In genomic region chr1:117048431-117049133, GRCh38 we compare ENCODE assay signal across 15 cellular contexts. TPM values are rescaled to one million over a fixed set of nuclear protein-coding genes. Genes with fewer than 3 reads are reported as not detected.
DNase-seq lines count a peak whose midpoint lies in the region; ATAC-seq and TF ChIP-seq lines count a peak whose summit lies in the region.
"Had no signal": no experiment of that assay in that cellular context is flagged by ENCODE, and none has a peak within 500 bp of the region (broad histone marks: within the 10 kb centered on the region; RNA-seq: fewer than 3 reads in every experiment).

No MANE protein-coding gene starts in this region.

- intact Hi-C loops in activated CD4-positive, alpha-beta T cell treated with anti-CD3 and anti-CD28 coated beads, Interleukin-2, amount 10 ng/mL, durations not matched to agents 24 days and 14 days (cut with micrococcal nuclease): loop anchor here (1.0 kb wide), 1 partner anchor 47 kb away; the partner anchor contains the start of gene CD101
- intact Hi-C loops in activated T-helper 2 cell treated with anti-CD3 and anti-CD28 coated beads, Interferon-gamma antibody, Interleukin-2, Interleukin-4, amounts not matched to agents 10 μg/mL and 5 μg/mL and 100 μg/mL, durations not matched to agents 14 hours and 24 hours and 36 hours (cut with micrococcal nuclease): no loop called here
- intact Hi-C loops in body of pancreas (cut with DNase I): loop anchor here (10.0 kb wide), 1 partner anchor 84 kb away; no protein-coding TSS in a partner anchor

- no peaks in the 10 kb centered on the region for H3K23me2 ChIP-seq in H9 (ENCODE audit: insufficient read length, low read depth, low read length, poor library complexity, severe bottlenecking)

- no peak for ATAC-seq in HG02970 (IDR thresholded peaks at IDR 0.05; ENCODE audit: low FRiP score, unreplicated experiment)
- ATAC-seq in body of pancreas: no peak
- no peak for ATAC-seq in HG03159 (IDR thresholded peaks at IDR 0.05; ENCODE audit: unreplicated experiment)
- ATAC-seq: HCT116, left colon had no signal

- peak overlapping the region; percentile 35 for H3K4me3 Mint-ChIP-seq in activated CD4-positive, alpha-beta T cell treated with anti-CD3 and anti-CD28 coated beads, Interleukin-2, amount 10 ng/mL, durations not matched to agents 24 days and 14 days
- H3K4me3 Mint-ChIP-seq in H9: no peak overlapping the region
- H3K4me3 Mint-ChIP-seq in activated T-helper 2 cell treated with anti-CD3 and anti-CD28 coated beads, Interferon-gamma antibody, Interleukin-2, Interleukin-4, amounts not matched to agents 10 μg/mL and 5 μg/mL and 100 μg/mL, durations not matched to agents 14 hours and 24 hours and 36 hours (ENCODE audit: low read depth): no peak overlapping the region

- no peak overlapping the region for H2BK12ac ChIP-seq in H9 (ENCODE audit: insufficient read length, low read depth, low read length)

- H3K56ac ChIP-seq in H9 (ENCODE audit: insufficient read length, low read depth, low read length): peak overlapping the region; percentile 33

- H3K18ac ChIP-seq in H9 (ENCODE audit: insufficient read length, low read depth, low read length): no peak overlapping the region

- peaks cover 17% of the 10 kb centered on the region for H3K36me3 Mint-ChIP-seq in activated CD4-positive, alpha-beta T cell treated with anti-CD3 and anti-CD28 coated beads, Interleukin-2, amount 10 ng/mL, durations not matched to agents 24 days and 14 days (ENCODE audit: low read depth)
- no peaks in the 10 kb centered on the region for H3K36me3 Mint-ChIP-seq in H9 (ENCODE audit: insufficient read depth in 1 of 3, low read depth in 3 of 3)
- peaks cover 23% of the 10 kb centered on the region for H3K36me3 Mint-ChIP-seq in activated T-helper 2 cell treated with anti-CD3 and anti-CD28 coated beads, Interferon-gamma antibody, Interleukin-2, Interleukin-4, amounts not matched to agents 10 μg/mL and 5 μg/mL and 100 μg/mL, durations not matched to agents 14 hours and 24 hours and 36 hours (ENCODE audit: low read depth)

- H4K8ac ChIP-seq in H9 (replicated peaks; ENCODE audit: insufficient read length, low read depth, low read length): no peak overlapping the region

- H4K5ac ChIP-seq in H9 (ENCODE audit: insufficient read length, low read depth, low read length): no peak overlapping the region

- TF ChIP-seq CTCF in H9 (conservative IDR thresholded peaks at IDR 0.05) (no peak), neutrophil (IDR thresholded peaks at IDR 0.05) (no peak), body of pancreas (IDR thresholded peaks at IDR 0.05) (no peak)

- no peak overlapping the region for H2BK5ac ChIP-seq in H9 (ENCODE audit: insufficient read length, low read length)

- H3K27me3 ChIP-seq in H9 (ENCODE audit: insufficient read depth, low read length) (no peaks in the 10 kb centered on the region), neutrophil (no peaks in the 10 kb centered on the region), body of pancreas (no peaks in the 10 kb centered on the region)

- H3T11ph ChIP-seq in H9 (ENCODE audit: low read length): no peak overlapping the region

- no CpG with 5 or more reads among the region's 4 CpGs for WGBS in H9 (ENCODE audit: extremely low coverage, insufficient read length, low lambda C conversion rate)
- WGBS in body of pancreas, 2 donors: 84 to 88% methylated on average over 4 of the region's 4 CpGs

- peak overlapping the region; percentile 85 for H3K27ac Mint-ChIP-seq in activated CD4-positive, alpha-beta T cell treated with anti-CD3 and anti-CD28 coated beads, Interleukin-2, amount 10 ng/mL, durations not matched to agents 24 days and 14 days
- no peak overlapping the region for H3K27ac Mint-ChIP-seq in H9
- H3K27ac Mint-ChIP-seq in activated T-helper 2 cell treated with anti-CD3 and anti-CD28 coated beads, Interferon-gamma antibody, Interleukin-2, Interleukin-4, amounts not matched to agents 10 μg/mL and 5 μg/mL and 100 μg/mL, durations not matched to agents 14 hours and 24 hours and 36 hours: peak overlapping the region; percentile 3

- H3K9me3 ChIP-seq in H9 (ENCODE audit: control insufficient read depth, low read depth, low read length) (no peaks in the 10 kb centered on the region), neutrophil (no peaks in the 10 kb centered on the region), body of pancreas (no peaks in the 10 kb centered on the region)

- no peak overlapping the region for H4K91ac ChIP-seq in H9 (ENCODE audit: insufficient read length, low read depth, low read length)

- H3K14ac ChIP-seq in H9 (ENCODE audit: insufficient read depth, low read length): no peak overlapping the region

- H3K9ac ChIP-seq in H9 (ENCODE audit: extremely low read depth, insufficient read length, low read length): no peak overlapping the region

- H3K27ac ChIP-seq in H9 (ENCODE audit: insufficient read length, low read depth, low read length) (no peak overlapping the region), neutrophil (peak overlapping the region; percentile 77), body of pancreas (no peak overlapping the region)

- H3K23ac ChIP-seq in H9 (ENCODE audit: insufficient read length, low read depth, low read length): no peak overlapping the region

- H3K27me3 Mint-ChIP-seq in activated CD4-positive, alpha-beta T cell treated with anti-CD3 and anti-CD28 coated beads, Interleukin-2, amount 10 ng/mL, durations not matched to agents 24 days and 14 days: no peaks in the 10 kb centered on the region
- no peaks in the 10 kb centered on the region for H3K27me3 Mint-ChIP-seq in H9 (ENCODE audit: low read depth)
- no peaks in the 10 kb centered on the region for H3K27me3 Mint-ChIP-seq in activated T-helper 2 cell treated with anti-CD3 and anti-CD28 coated beads, Interferon-gamma antibody, Interleukin-2, Interleukin-4, amounts not matched to agents 10 μg/mL and 5 μg/mL and 100 μg/mL, durations not matched to agents 14 hours and 24 hours and 36 hours (ENCODE audit: low read depth)

- no peaks in the 10 kb centered on the region for H3K79me2 ChIP-seq in H9 (ENCODE audit: insufficient read depth, low read length)

- no peaks in the 10 kb centered on the region for H4K20me1 ChIP-seq in H9 (ENCODE audit: control insufficient read depth, insufficient read depth, insufficient read length)

- no peak overlapping the region for H2AK5ac ChIP-seq in H9 (ENCODE audit: insufficient read length, low read length)

- no peak overlapping the region for H3K4me2 ChIP-seq in H9 (ENCODE audit: insufficient read depth, insufficient read length, low read length)

- TF ChIP-seq POLR2A in body of pancreas (IDR thresholded peaks at IDR 0.05): no peak

- no peak overlapping the region for H2BK15ac ChIP-seq in H9 (ENCODE audit: low read depth, low read length)

- H3K4me1 ChIP-seq in H9 (ENCODE audit: insufficient read depth, low read length): no peaks in the 10 kb centered on the region
- peaks cover 43 to 44% of the 10 kb centered on the region in 2 experiments for H3K4me1 ChIP-seq in neutrophil (ENCODE audit: control insufficient read depth in 1 of 2, insufficient read depth in 1 of 2, low read depth in 1 of 2, low read length in 1 of 2)
- peaks cover 5% of the 10 kb centered on the region for H3K4me1 ChIP-seq in body of pancreas

- no peaks in the 10 kb centered on the region for H3K79me1 ChIP-seq in H9 (ENCODE audit: insufficient read depth, low read depth, low read length, poor library complexity, severe bottlenecking)

- H2AFZ ChIP-seq in H9 (ENCODE audit: low read length): no peak overlapping the region

- peaks cover 6% of the 10 kb centered on the region for H3K9me3 Mint-ChIP-seq in activated CD4-positive, alpha-beta T cell treated with anti-CD3 and anti-CD28 coated beads, Interleukin-2, amount 10 ng/mL, durations not matched to agents 24 days and 14 days
- H3K9me3 Mint-ChIP-seq in H9: no peaks in the 10 kb centered on the region
- H3K9me3 Mint-ChIP-seq in activated T-helper 2 cell treated with anti-CD3 and anti-CD28 coated beads, Interferon-gamma antibody, Interleukin-2, Interleukin-4, amounts not matched to agents 10 μg/mL and 5 μg/mL and 100 μg/mL, durations not matched to agents 14 hours and 24 hours and 36 hours: peaks cover 7% of the 10 kb centered on the region

- H3K4me3 ChIP-seq in neutrophil (ENCODE audit: low read depth in 1 of 2, low read length in 1 of 2) (no peak overlapping the region), body of pancreas (no peak overlapping the region)
- H3K4me3 ChIP-seq: skin epidermis had no signal

- H2BK120ac ChIP-seq in H9 (ENCODE audit: low read depth, low read length, poor library complexity, severe bottlenecking): no peak overlapping the region

- no peak for DNase-seq in activated CD4-positive, alpha-beta T cell treated with anti-CD3 and anti-CD28 coated beads, Interleukin-2, amount 10 ng/mL, durations not matched to agents 24 days and 14 days
- DNase-seq in activated CD4-positive, alpha-beta T cell treated with anti-CD3 and anti-CD28 coated beads for 48 hours: no peak
- DNase-seq in H9 (no peak), body of pancreas (no peak)
- no peak for DNase-seq in activated T-helper 2 cell treated with anti-CD3 and anti-CD28 coated beads, Interferon-gamma antibody, Interleukin-2, Interleukin-4, amounts not matched to agents 10 μg/mL and 5 μg/mL and 100 μg/mL, durations not matched to agents 14 hours and 24 hours and 36 hours (ENCODE audit: low spot score)
- DNase-seq: COR-L47; GF-D8; left colon; NCI-H2227 treated with DMSO at 0.1 percent for 48 hours; NK-92 treated with Interleukin-12 subunit alpha and Interleukin-12 subunit beta, amount 100 ng/mL, for 24 hours had no signal

- H3K36me3 ChIP-seq in neutrophil (no peaks in the 10 kb centered on the region), body of pancreas (replicated peaks in 1 of 2; ENCODE audit: insufficient read depth in 1 of 2, low read depth in 2 of 2) (no peaks in the 10 kb centered on the region)

- H2BK20ac ChIP-seq in H9 (ENCODE audit: low read depth, low read length, poor library complexity, severe bottlenecking): no peak overlapping the region

- H3K4ac ChIP-seq in H9 (ENCODE audit: low read depth, low read length): no peak overlapping the region

- peaks cover 41% of the 10 kb centered on the region for H3K4me1 Mint-ChIP-seq in activated CD4-positive, alpha-beta T cell treated with anti-CD3 and anti-CD28 coated beads, Interleukin-2, amount 10 ng/mL, durations not matched to agents 24 days and 14 days
- peaks cover 2 to 10% of the 10 kb centered on the region in 2 experiments; a peak in 3 of 4 replicates for H3K4me1 Mint-ChIP-seq in H9
- peaks cover 37% of the 10 kb centered on the region for H3K4me1 Mint-ChIP-seq in activated T-helper 2 cell treated with anti-CD3 and anti-CD28 coated beads, Interferon-gamma antibody, Interleukin-2, Interleukin-4, amounts not matched to agents 10 μg/mL and 5 μg/mL and 100 μg/mL, durations not matched to agents 14 hours and 24 hours and 36 hours (ENCODE audit: low read depth)

RNA-seq across cellular contexts. Expression of gene TTF2, which starts 11.5 kb away (rescaled TPM):
- total RNA-seq in activated CD4-positive, alpha-beta T cell treated with anti-CD3 and anti-CD28 coated beads, Interleukin-2, amount 10 ng/mL, durations not matched to agents 24 days and 14 days: 108 and 116 TPM in 2 replicates
- total RNA-seq in H9 (2021): 83.5 and 86.4 TPM in 2 replicates
- total RNA-seq in activated T-helper 2 cell treated with anti-CD3 and anti-CD28 coated beads, Interferon-gamma antibody, Interleukin-2, Interleukin-4, amounts not matched to agents 10 μg/mL and 5 μg/mL and 100 μg/mL, durations not matched to agents 14 hours and 24 hours and 36 hours: 98.4 and 103 TPM in 2 replicates
- total RNA-seq in body of pancreas: 1 to 10 TPM; 7.8 to 9.6 TPM

RNA-seq across cellular contexts. Expression of gene CD101, which starts 47.0 kb away (rescaled TPM):
- total RNA-seq in activated CD4-positive, alpha-beta T cell treated with anti-CD3 and anti-CD28 coated beads, Interleukin-2, amount 10 ng/mL, durations not matched to agents 24 days and 14 days: 0.82 and 1.2 TPM in 2 replicates
- 1.5 and 1.8 TPM in 2 replicates for total RNA-seq in H9 (2021)
- total RNA-seq in activated T-helper 2 cell treated with anti-CD3 and anti-CD28 coated beads, Interferon-gamma antibody, Interleukin-2, Interleukin-4, amounts not matched to agents 10 μg/mL and 5 μg/mL and 100 μg/mL, durations not matched to agents 14 hours and 24 hours and 36 hours: 0.18 and 0.25 TPM in 2 replicates
- total RNA-seq in body of pancreas: under 1 TPM; 0.26 to 0.33 TPM

Comparison
In these comparisons a context has a peak if more than half of its experiments do, and no peak if none do; other contexts are left out.
1. H3K27ac Mint-ChIP-seq: peak in activated CD4-positive, alpha-beta T cell treated with anti-CD3 and anti-CD28 coated beads, Interleukin-2, amount 10 ng/mL, durations not matched to agents 24 days and 14 days (single experiment) and activated T-helper 2 cell treated with anti-CD3 and anti-CD28 coated beads, Interferon-gamma antibody, Interleukin-2, Interleukin-4, amounts not matched to agents 10 μg/mL and 5 μg/mL and 100 μg/mL, durations not matched to agents 14 hours and 24 hours and 36 hours (single experiment); none in H9 (0 of 3).